In the genomic region with DNA sequence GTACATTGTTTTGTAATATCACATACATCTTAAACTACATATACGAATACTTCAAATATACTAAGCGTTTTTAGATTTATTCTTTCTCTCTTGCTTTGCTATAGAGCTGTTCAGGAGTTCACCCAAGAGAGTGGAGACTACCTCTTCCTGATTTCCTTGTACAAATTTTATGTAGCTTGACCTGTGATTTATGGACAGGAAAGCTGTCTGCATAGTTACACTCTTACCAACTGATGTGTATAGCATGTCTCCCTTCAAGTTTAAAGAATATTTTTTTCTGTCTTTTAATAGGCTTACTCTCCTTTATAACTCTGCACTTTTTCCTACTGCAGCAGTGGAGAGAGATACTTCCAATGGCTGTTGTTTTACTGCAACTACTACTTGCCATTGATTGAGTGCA, we compare ENCODE assay signal across 31 cellular contexts.
"Had no signal": no experiment of that assay in that cellular context is flagged by ENCODE, and none has a peak within 500 bp of the region (broad histone marks: within the 10 kb centered on the region; RNA-seq: fewer than 3 reads in every experiment).

No MANE protein-coding gene starts in this region.

- H3K9me3 ChIP-seq: adrenal gland, Peyer's patch had no signal

- DNase-seq: activated B cell treated with CpG ODN at 0.5 μM for 24 hours; activated CD4-positive, alpha-beta memory T cell treated with anti-CD3 and anti-CD28 coated beads for 36 hours; activated CD4-positive, alpha-beta T cell treated with anti-CD3 and anti-CD28 coated beads for 4 hours; activated CD4-positive, alpha-beta T cell treated with anti-CD3 and anti-CD28 coated beads, Interleukin-2, amount 50 U/mL, for 1 hour; activated CD4-positive, CD25-positive, alpha-beta regulatory T cell treated with anti-CD3 and anti-CD28 coated beads, Interleukin-2, amount 50 U/mL, for 72 hours; activated CD8-positive, alpha-beta memory T cell treated with anti-CD3 and anti-CD28 coated beads, Interleukin-2, amount 50 U/mL, for 4 hours; activated gamma-delta T cell treated with Interleukin-2 at 50 U/mL for 16 hours; activated naive CD4-positive, alpha-beta T cell treated with anti-CD3 and anti-CD28 coated beads for 36 hours; activated T-cell treated with anti-CD3 and anti-CD28 coated beads for 4 hours; activated T-cell treated with anti-CD3 and anti-CD28 coated beads, Interleukin-2, amount 50 U/mL, for 4 hours; adrenal gland; NCI-H1105; NCI-H1417 treated with DMSO at 0.1 percent for 48 hours; NCI-H1694; NCI-H1930; NCI-H2081 treated with DMSO at 0.1 percent for 48 hours; NCI-H226; NCI-H446 treated with DMSO at 0.1 percent for 48 hours; NCI-H524; NCI-H69; NCI-H82; PC-3; Peyer's patch; RPMI8226; SHP77 treated with DMSO at 0.1 percent for 48 hours; SW 1271; T-helper 1 cell; T-helper 2 cell; T-helper 9 cell had no signal

- H3K4me3 ChIP-seq: adrenal gland, K562, Peyer's patch had no signal

- H3K27me3 ChIP-seq: adrenal gland, Peyer's patch had no signal

- H3K36me3 ChIP-seq: adrenal gland, Peyer's patch had no signal

- H3K4me1 ChIP-seq: adrenal gland, Peyer's patch had no signal

- H3K27ac ChIP-seq: adrenal gland, Peyer's patch, VCaP had no signal
